ENCODE assay signal across 8 cellular contexts in genomic region chr21:42614811-42615342, GRCh38. TPM values are rescaled to one million over a fixed set of nuclear protein-coding genes. Genes with fewer than 3 reads are reported as not detected.
A peak's percentile ranks its signal among the peaks of the same experiment; 100 is the strongest.
DNase-seq lines count a peak whose midpoint lies in the region; ATAC-seq, FAIRE-seq and TF ChIP-seq lines count a peak whose summit lies in the region.

No MANE protein-coding gene starts in this region.

- no peak for FAIRE-seq in H54 (lab: Jason Lieb, UNC)

- TF ChIP-seq POLR2A in HCT116 (IDR thresholded peaks at IDR 0.05; ENCODE audit: borderline replicate concordance, extremely low read depth, insufficient read depth, insufficient read length) (no peak), H54 (IDR thresholded peaks at IDR 0.05; ENCODE audit: low read depth, low read length) (no peak)

- no peaks in the 10 kb centered on the region; the same call in 1 of the 2 replicates for H3K9me2 ChIP-seq in HCT116 (ENCODE audit: insufficient read depth)

- H3K79me2 ChIP-seq in HCT116 (ENCODE audit: insufficient read depth, low read length), result no peaks in the 10 kb centered on the region

- TF ChIP-seq CTCF in HCT116 (IDR thresholded peaks at IDR 0.05 in 2 of 3, conservative IDR thresholded peaks at IDR 0.05 in 1 of 3; ENCODE audit: borderline replicate concordance in 1 of 3, insufficient read depth in 1 of 3, low read depth in 2 of 3, low read length in 2 of 3), result no peak

- H3K36me3 ChIP-seq in HCT116 (ENCODE audit: control insufficient read depth in 1 of 2, insufficient read depth in 2 of 2, low read length in 2 of 2), result no peaks in the 10 kb centered on the region

- peaks cover 12% of the 10 kb centered on the region for H3K4me1 Mint-ChIP-seq in activated naive CD4-positive, alpha-beta T cell treated with anti-CD3 and anti-CD28 coated beads, Interleukin-2, amount 50 U/mL, for 24 hours
- H3K4me1 Mint-ChIP-seq in naive B cell, result peaks cover 4 to 6% (median 6%) of the 10 kb centered on the region in 3 donors

- no peaks in the 10 kb centered on the region for H4K20me1 ChIP-seq in HCT116 (ENCODE audit: insufficient read depth)

- no peaks in the 10 kb centered on the region for H3K9me3 Mint-ChIP-seq in activated naive CD4-positive, alpha-beta T cell treated with anti-CD3 and anti-CD28 coated beads, Interleukin-2, amount 50 U/mL, for 24 hours
- peaks cover 0 to 21% (median 9%) of the 10 kb centered on the region in 7 donors for H3K9me3 Mint-ChIP-seq in naive B cell

- CTCF ChIA-PET in HCT116 (lab: Charles Lee), result no interaction called here

- H3K27me3 ChIP-seq in HCT116 (ENCODE audit: insufficient read depth, low read length), result peaks cover 3% of the 10 kb centered on the region; the same call in 1 of the 2 replicates

- no peak overlapping the region for H3K4me2 ChIP-seq in HCT116 (ENCODE audit: low read length)

- no peaks in the 10 kb centered on the region for H3K27me3 Mint-ChIP-seq in activated naive CD4-positive, alpha-beta T cell treated with anti-CD3 and anti-CD28 coated beads, Interleukin-2, amount 50 U/mL, for 24 hours
- H3K27me3 Mint-ChIP-seq in naive B cell, result peaks cover 8 to 23% (median 19%) of the 10 kb centered on the region in 3 donors

- peaks cover 6% of the 10 kb centered on the region for H3K36me3 Mint-ChIP-seq in activated naive CD4-positive, alpha-beta T cell treated with anti-CD3 and anti-CD28 coated beads, Interleukin-2, amount 50 U/mL, for 24 hours
- H3K36me3 Mint-ChIP-seq in naive B cell, result no peaks in the 10 kb centered on the region

- TF ChIP-seq RAD21 in HCT116 (IDR thresholded peaks at IDR 0.05; ENCODE audit: low read depth), result no peak

- no peak overlapping the region for H3K27ac ChIP-seq in HCT116 (ENCODE audit: low read depth, low read length)

- peak overlapping the region; percentile 32 for H3K27ac Mint-ChIP-seq in activated naive CD4-positive, alpha-beta T cell treated with anti-CD3 and anti-CD28 coated beads, Interleukin-2, amount 50 U/mL, for 24 hours
- no peak overlapping the region for H3K27ac Mint-ChIP-seq in naive B cell

- no peaks in the 10 kb centered on the region for H3K9me3 ChIP-seq in HCT116 (ENCODE audit: control insufficient read depth in 1 of 2, insufficient read depth in 1 of 2, low read depth in 1 of 2, low read length in 2 of 2)

- H2AFZ ChIP-seq in HCT116 (ENCODE audit: low read depth, low read length, poor library complexity, severe bottlenecking), result no peak overlapping the region

- ATAC-seq in HCT116 (peak; percentile 32; the same call in 1 of the 2 replicates), naive B cell (ENCODE audit: low read depth in 2 of 2) (peak; percentile 71 to 79), GM21447 (IDR thresholded peaks at IDR 0.05; ENCODE audit: unreplicated experiment) (no peak)

- no TSS peak for BruUV-seq in HCT116 (replicated peaks; lab: Mats Ljungman, UMichigan)

- no peak overlapping the region for H3K4me3 Mint-ChIP-seq in activated naive CD4-positive, alpha-beta T cell treated with anti-CD3 and anti-CD28 coated beads, Interleukin-2, amount 50 U/mL, for 24 hours
- H3K4me3 Mint-ChIP-seq in naive B cell, result no peak overlapping the region

- DNase-seq in HCT116 (ENCODE audit: low read depth, low spot score) (no peak), SIG-M5 (lab: John Stamatoyannopoulos, UW) (peak; percentile 4), naive B cell (no peak), NCI-H187 treated with DMSO at 0.1 percent for 48 hours (lab: John Stamatoyannopoulos, UW) (no peak), H54 (ENCODE audit: insufficient read length, low spot score) (no peak), amygdala (lab: John Stamatoyannopoulos, UW) (no peak)

- RAD21 ChIA-PET in HCT116 (lab: Charles Lee; ENCODE audit: low non-redundant PET in 1 of 2, low total read pairs in 2 of 2, uncharacterized antibody in 2 of 2, unreplicated experiment in 2 of 2), result no interaction called here

- POLR2A ChIA-PET in HCT116 (lab: Charles Lee), result no interaction called here

- H3K4me3 ChIP-seq in HCT116 (replicated peaks in 1 of 2; ENCODE audit: low read depth in 1 of 2, low read length in 2 of 2), result no peak overlapping the region

- no peak overlapping the region for H3K9ac ChIP-seq in HCT116 (ENCODE audit: low read length)

- intact Hi-C loops in HCT116 (cut with micrococcal nuclease), result loop anchor here (10.0 kb wide), 1 partner anchor 110 kb away; no protein-coding TSS in a partner anchor

- H3K4me1 ChIP-seq in HCT116 (ENCODE audit: control insufficient read depth in 1 of 2, insufficient read depth in 2 of 2, low read length in 2 of 2), result no peaks in the 10 kb centered on the region; a peak in 1 of 4 replicates

TF ChIP-seq in HCT116, 20 proteins besides CTCF, POLR2A, EP300 and RAD21:
- TF ChIP-seq CEBPB (IDR thresholded peaks at IDR 0.05; ENCODE audit: low read depth), result peak; percentile 88
- TF ChIP-seq, protein P1, sequence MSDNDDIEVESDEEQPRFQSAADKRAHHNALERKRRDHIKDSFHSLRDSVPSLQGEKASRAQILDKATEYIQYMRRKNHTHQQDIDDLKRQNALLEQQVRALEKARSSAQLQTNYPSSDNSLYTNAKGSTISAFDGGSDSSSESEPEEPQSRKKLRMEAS (IDR thresholded peaks at IDR 0.05), result no peak

RNA-seq across cellular contexts. Expression of gene PDE9A, which starts 38.5 kb away (rescaled TPM):
- total RNA-seq in HCT116 (2021; ENCODE audit: unreplicated experiment), result 31.4 TPM
- polyA plus RNA-seq in HCT116 (2012), result 37.4 and 40.7 TPM in 2 replicates
- 1 to 10 TPM in 2 of 6 donors, under 1 TPM in 3, not detected in 1; 0.26 to 1.5 (median 0.79) TPM for polyA plus RNA-seq in naive B cell (ENCODE audit: low read depth in 6 of 6)
